In genomic region chr2:202378001-202378400, GRCh38 we compare ENCODE assay signal across 8 cellular contexts. TPM values are rescaled to one million over a fixed set of nuclear protein-coding genes. Genes with fewer than 3 reads are reported as not detected.
DNase-seq lines count a peak whose midpoint lies in the region; ATAC-seq, FAIRE-seq and TF ChIP-seq lines count a peak whose summit lies in the region.

No MANE protein-coding gene starts in this region.

- H3K27me3 ChIP-seq in SU-DHL-6 (ENCODE audit: low read length) (no peaks in the 10 kb centered on the region), small intestine (ENCODE audit: control insufficient read depth in 2 of 2, insufficient read depth in 2 of 2, low read length in 2 of 2) (no peaks in the 10 kb centered on the region)

- peaks cover 2% of the 10 kb centered on the region in 2 donors for H3K4me1 ChIP-seq in small intestine (ENCODE audit: control insufficient read depth in 2 of 2, insufficient read depth in 1 of 2, low read depth in 1 of 2, low read length in 1 of 2)

- no peaks in the 10 kb centered on the region for H3K79me2 ChIP-seq in SU-DHL-6 (ENCODE audit: insufficient read depth, low read length)

- H3K27ac ChIP-seq in SU-DHL-6 (ENCODE audit: low read depth, low read length) (no peak overlapping the region), small intestine (ENCODE audit: low read depth in 1 of 2, low read length in 1 of 2) (no peak overlapping the region)

- H3K4me3 ChIP-seq in SU-DHL-6 (ENCODE audit: insufficient read depth, low read length, poor library complexity, severe bottlenecking) (peak overlapping the region; percentile 31), small intestine (ENCODE audit: low read depth in 1 of 2, low read length in 2 of 2) (peak overlapping the region in 1 of 2 donors; percentile 79)

- H3K9me3 ChIP-seq in SU-DHL-6 (ENCODE audit: insufficient read depth, low read length): no peaks in the 10 kb centered on the region
- H3K9me3 ChIP-seq in small intestine (ENCODE audit: control insufficient read depth, low read depth): no peaks in the 10 kb centered on the region

- H3K4me2 ChIP-seq in SU-DHL-6 (ENCODE audit: low read depth, low read length, poor library complexity, severe bottlenecking): peak overlapping the region; percentile 90

- H3K9me2 ChIP-seq in SU-DHL-6 (replicated peaks; ENCODE audit: insufficient read depth, low read length): no peaks in the 10 kb centered on the region

- peaks cover 20% of the 10 kb centered on the region; the same call in 1 of the 2 replicates for H3F3A ChIP-seq in SU-DHL-6 (ENCODE audit: insufficient read depth)

- DNase-seq in DMS153 treated with DMSO at 0.1 percent for 48 hours (lab: John Stamatoyannopoulos, UW; ENCODE audit: unreplicated experiment) (peak; percentile 22), DMS153 (lab: John Stamatoyannopoulos, UW) (no peak), globus pallidus (ENCODE audit: low spot score) (peak; percentile 38), small intestine (peak; percentile 46), mesenteric fat pad (ENCODE audit: low spot score) (no peak), dermis blood vessel endothelial cell (no peak)

- FAIRE-seq in small intestine (lab: Jason Lieb, UNC): no peak

- no peaks in the 10 kb centered on the region for H3K36me3 ChIP-seq in SU-DHL-6 (ENCODE audit: low read length)
- H3K36me3 ChIP-seq in small intestine (ENCODE audit: control insufficient read depth in 2 of 2, insufficient read depth in 2 of 2, low read length in 2 of 2): no peaks in the 10 kb centered on the region

- WGBS in small intestine, 3 donors: 10 to 14% (median 13%) methylated on average over 4 of the region's 4 CpGs

- no peak overlapping the region for H2AFZ ChIP-seq in SU-DHL-6 (ENCODE audit: low read depth, low read length, severe bottlenecking)

- ATAC-seq in GM18870 (IDR thresholded peaks at IDR 0.05; ENCODE audit: unreplicated experiment): no peak

- TF ChIP-seq CTCF in SU-DHL-6 (IDR thresholded peaks at IDR 0.05; ENCODE audit: insufficient read depth, low read length, poor library complexity, severe bottlenecking): no peak

- H4K20me1 ChIP-seq in SU-DHL-6 (ENCODE audit: low read depth, low read length): no peaks in the 10 kb centered on the region

- H3K9ac ChIP-seq in SU-DHL-6 (ENCODE audit: low read length): no peak overlapping the region

RNA-seq across cellular contexts. Expression of gene BMPR2, which starts 1.9 kb away (rescaled TPM):
- 10 to 100 TPM in 1 of 3 donors, 1 to 10 TPM in 2; 2.2 to 10.5 (median 2.5) TPM for polyA plus RNA-seq in small intestine
- total RNA-seq in mesenteric fat pad: 74.9 TPM
- total RNA-seq in dermis blood vessel endothelial cell: 50.9 and 85.8 TPM in 2 replicates

Comparison
In these comparisons a context has a peak if more than half of its experiments do, and no peak if none do; other contexts are left out.
1. DNase-seq: peak in DMS153 treated with DMSO at 0.1 percent for 48 hours (single experiment), globus pallidus (single experiment) and small intestine (single experiment); none in DMS153 (single experiment), mesenteric fat pad (single experiment) and dermis blood vessel endothelial cell (single experiment).